7 cellular contexts compared by ENCODE assay signal in genomic region chr16:11576427-11577289, GRCh38. TPM values are rescaled to one million over a fixed set of nuclear protein-coding genes. Genes with fewer than 3 reads are reported as not detected.
DNase-seq lines count a peak whose midpoint lies in the region; ATAC-seq and TF ChIP-seq lines count a peak whose summit lies in the region.

No MANE protein-coding gene starts in this region.

- H2BK20ac ChIP-seq in H9 (ENCODE audit: low read depth, low read length, poor library complexity, severe bottlenecking): no peak overlapping the region

- no peak overlapping the region for H3K23ac ChIP-seq in H9 (ENCODE audit: insufficient read length, low read depth, low read length)

- no peak overlapping the region for H2BK5ac ChIP-seq in H9 (ENCODE audit: insufficient read length, low read length)

- no peak overlapping the region for H3K4me2 ChIP-seq in H9 (ENCODE audit: insufficient read depth, insufficient read length, low read length)

- no peak overlapping the region for H2BK12ac ChIP-seq in H9 (ENCODE audit: insufficient read length, low read depth, low read length)

- no peaks in the 10 kb centered on the region for H3K23me2 ChIP-seq in H9 (ENCODE audit: insufficient read length, low read depth, low read length, poor library complexity, severe bottlenecking)

- H3T11ph ChIP-seq in H9 (ENCODE audit: low read length): no peak overlapping the region

- peak overlapping the region in 2 of 3 experiments; percentile 2 to 61; a peak in 3 of 7 replicates for H3K27ac Mint-ChIP-seq in H9
- peak overlapping the region in 8 of 9 donors; percentile 72 to 92 (median 84) for H3K27ac Mint-ChIP-seq in naive thymus-derived CD4-positive, alpha-beta T cell

- H3K14ac ChIP-seq in H9 (ENCODE audit: insufficient read depth, low read length): no peak overlapping the region

- H3K36me3 ChIP-seq in naive thymus-derived CD4-positive, alpha-beta T cell (ENCODE audit: control insufficient read depth in 2 of 3, insufficient read depth in 3 of 3, low read length in 3 of 3): peaks cover 0 to 10% (median 0%) of the 10 kb centered on the region in 3 experiments

- H2AK5ac ChIP-seq in H9 (ENCODE audit: insufficient read length, low read length): no peak overlapping the region

- H2AFZ ChIP-seq in H9 (ENCODE audit: low read length): no peak overlapping the region

- no peak overlapping the region for H3K18ac ChIP-seq in H9 (ENCODE audit: insufficient read length, low read depth, low read length)

- no peak overlapping the region for H3K4ac ChIP-seq in H9 (ENCODE audit: low read depth, low read length)

- no peaks in the 10 kb centered on the region for H4K20me1 ChIP-seq in H9 (ENCODE audit: control insufficient read depth, insufficient read depth, insufficient read length)

- intact Hi-C loops in naive thymus-derived CD4-positive, alpha-beta T cell (cut with micrococcal nuclease): no loop called here

- DNase-seq in H9 (no peak), NCI-H69 (lab: John Stamatoyannopoulos, UW) (peak; percentile 89), foreskin keratinocyte (no peak), OCI-M2 (lab: John Stamatoyannopoulos, UW; ENCODE audit: unreplicated experiment) (no peak)
- DNase-seq in naive thymus-derived CD4-positive, alpha-beta T cell: no peak

- H3K4me1 ChIP-seq in H9 (ENCODE audit: insufficient read depth, low read length): peaks cover 2% of the 10 kb centered on the region; the same call in 1 of the 2 replicates
- peaks cover 63 to 66% of the 10 kb centered on the region in 2 donors for H3K4me1 ChIP-seq in naive thymus-derived CD4-positive, alpha-beta T cell (ENCODE audit: control insufficient read depth in 2 of 2, insufficient read depth in 2 of 2, low read length in 2 of 2)
- no peaks in the 10 kb centered on the region for H3K4me1 ChIP-seq in foreskin keratinocyte

- peaks cover 3% of the 10 kb centered on the region; the same call in 1 of the 2 replicates for H3K79me2 ChIP-seq in H9 (ENCODE audit: insufficient read depth, low read length)

- POLR2A ChIA-PET in naive thymus-derived CD4-positive, alpha-beta T cell (lab: Charles Lee): interaction anchor here (1.0 to 1.1 kb wide), 2 partner anchors 14 to 19 kb away, joined by 3 to 5 read pairs; no protein-coding TSS in a partner anchor

- H3K27me3 Mint-ChIP-seq in H9 (ENCODE audit: low read depth): no peaks in the 10 kb centered on the region
- H3K27me3 Mint-ChIP-seq in naive thymus-derived CD4-positive, alpha-beta T cell: no peaks in the 10 kb centered on the region

- H3K4me3 Mint-ChIP-seq in H9: no peak overlapping the region
- H3K4me3 Mint-ChIP-seq in naive thymus-derived CD4-positive, alpha-beta T cell: peak overlapping the region; percentile 22 to 76 (median 58)

- no peak overlapping the region for H3K4me3 ChIP-seq in naive thymus-derived CD4-positive, alpha-beta T cell (ENCODE audit: low read length)

- no peak for TF ChIP-seq CTCF in H9 (conservative IDR thresholded peaks at IDR 0.05)
- TF ChIP-seq CTCF in foreskin keratinocyte (conservative IDR thresholded peaks at IDR 0.05): no peak

- no peak overlapping the region for H4K5ac ChIP-seq in H9 (ENCODE audit: insufficient read length, low read depth, low read length)

- peaks cover 0 to 7% of the 10 kb centered on the region in 2 experiments; a peak in 1 of 5 replicates for H3K9me3 Mint-ChIP-seq in H9
- peaks cover 0 to 3% (median 0%) of the 10 kb centered on the region in 11 donors for H3K9me3 Mint-ChIP-seq in naive thymus-derived CD4-positive, alpha-beta T cell

- H3K4me1 Mint-ChIP-seq in H9: peaks cover 35 to 46% of the 10 kb centered on the region in 2 experiments
- peaks cover 57 to 93% (median 76%) of the 10 kb centered on the region in 7 donors for H3K4me1 Mint-ChIP-seq in naive thymus-derived CD4-positive, alpha-beta T cell

- H3K27ac ChIP-seq in H9 (ENCODE audit: insufficient read length, low read depth, low read length) (no peak overlapping the region), foreskin keratinocyte (no peak overlapping the region)
- H3K27ac ChIP-seq in naive thymus-derived CD4-positive, alpha-beta T cell (ENCODE audit: low read depth, low read length): peak overlapping the region; percentile 10

- no CpG with 5 or more reads among the region's 9 CpGs for WGBS in H9 (ENCODE audit: extremely low coverage, insufficient read length, low lambda C conversion rate)

- no peak overlapping the region for H3K9ac ChIP-seq in H9 (ENCODE audit: extremely low read depth, insufficient read length, low read length)

- H3K79me1 ChIP-seq in H9 (ENCODE audit: insufficient read depth, low read depth, low read length, poor library complexity, severe bottlenecking): no peaks in the 10 kb centered on the region

- H2BK120ac ChIP-seq in H9 (ENCODE audit: low read depth, low read length, poor library complexity, severe bottlenecking): no peak overlapping the region

- H3K56ac ChIP-seq in H9 (ENCODE audit: insufficient read length, low read depth, low read length): no peak overlapping the region

- no peak overlapping the region for H2BK15ac ChIP-seq in H9 (ENCODE audit: low read depth, low read length)

- H3K9me3 ChIP-seq in H9 (ENCODE audit: control insufficient read depth, low read depth, low read length): no peaks in the 10 kb centered on the region
- H3K9me3 ChIP-seq in naive thymus-derived CD4-positive, alpha-beta T cell (ENCODE audit: control insufficient read depth in 2 of 3, low read length in 3 of 3): no peaks in the 10 kb centered on the region

- CTCF ChIA-PET in naive thymus-derived CD4-positive, alpha-beta T cell (lab: Charles Lee): interaction anchor here (1.0 kb wide), 1 partner anchor 46 kb away, joined by 3 read pairs; no protein-coding TSS in a partner anchor

- no peak overlapping the region for H4K91ac ChIP-seq in H9 (ENCODE audit: insufficient read length, low read depth, low read length)

- H3K36me3 Mint-ChIP-seq in H9 (ENCODE audit: insufficient read depth in 1 of 3, low read depth in 3 of 3): peaks cover 0 to 60% (median 43%) of the 10 kb centered on the region in 3 experiments; a peak in 5 of 7 replicates
- H3K36me3 Mint-ChIP-seq in naive thymus-derived CD4-positive, alpha-beta T cell: peaks cover 0 to 30% (median 21%) of the 10 kb centered on the region in 5 donors

- no peaks in the 10 kb centered on the region for H3K27me3 ChIP-seq in H9 (ENCODE audit: insufficient read depth, low read length)
- H3K27me3 ChIP-seq in naive thymus-derived CD4-positive, alpha-beta T cell (ENCODE audit: control insufficient read depth in 2 of 2, insufficient read depth in 2 of 2, low read length in 2 of 2): no peaks in the 10 kb centered on the region
- no peaks in the 10 kb centered on the region for H3K27me3 ChIP-seq in foreskin keratinocyte

- ATAC-seq in GM18858 (IDR thresholded peaks at IDR 0.05; ENCODE audit: unreplicated experiment) (peak; percentile 47), HG02571 (IDR thresholded peaks at IDR 0.05; ENCODE audit: unreplicated experiment) (no peak), foreskin keratinocyte (no peak)
- ATAC-seq in naive thymus-derived CD4-positive, alpha-beta T cell: peak; percentile 36

- no peak overlapping the region for H4K8ac ChIP-seq in H9 (replicated peaks; ENCODE audit: insufficient read length, low read depth, low read length)

RNA-seq across cellular contexts. Expression of gene LITAF, which starts 10.1 kb away (rescaled TPM):
- total RNA-seq in H9 (2021) (249 and 265 TPM in 2 replicates), foreskin keratinocyte (91.8 and 109 TPM in 2 replicates)
- total RNA-seq in naive thymus-derived CD4-positive, alpha-beta T cell: 100 to 1,000 TPM; 126 to 278 (median 208) TPM
- 100 to 1,000 TPM; 525 to 563 TPM for polyA plus RNA-seq in naive thymus-derived CD4-positive, alpha-beta T cell
- polyA plus RNA-seq in foreskin keratinocyte: 83.9 and 86.1 TPM in 2 replicates

Comparison
In these comparisons a context has a peak if more than half of its experiments do, and no peak if none do; other contexts are left out.
1. ATAC-seq: peak in GM18858 (single experiment) and naive thymus-derived CD4-positive, alpha-beta T cell (single experiment); none in HG02571 (single experiment) and foreskin keratinocyte (single experiment).
2. H3K4me3 Mint-ChIP-seq: peak in naive thymus-derived CD4-positive, alpha-beta T cell (10 of 10); none in H9 (0 of 2).